ENCODE assay signal across 8 cellular contexts in genomic region chrX:53073115-53073581, GRCh38. TPM values are rescaled to one million over a fixed set of nuclear protein-coding genes. Genes with fewer than 3 reads are reported as not detected.
DNase-seq lines count a peak whose midpoint lies in the region; ATAC-seq and TF ChIP-seq lines count a peak whose summit lies in the region.

No MANE protein-coding gene starts in this region.

- peaks cover 4% of the 10 kb centered on the region for H3K36me3 ChIP-seq in ectodermal cell (ENCODE audit: control insufficient read depth, insufficient read depth, low read length)

- H3K36me3 Mint-ChIP-seq in activated naive CD4-positive, alpha-beta T cell treated with anti-CD3 and anti-CD28 coated beads for 36 hours (ENCODE audit: low read depth), result no peaks in the 10 kb centered on the region
- H3K36me3 Mint-ChIP-seq in type B pancreatic cell, result no peaks in the 10 kb centered on the region

- peaks cover 12% of the 10 kb centered on the region for H3K4me1 Mint-ChIP-seq in activated naive CD4-positive, alpha-beta T cell treated with anti-CD3 and anti-CD28 coated beads for 36 hours (ENCODE audit: low read depth)
- no peaks in the 10 kb centered on the region for H3K4me1 Mint-ChIP-seq in type B pancreatic cell (ENCODE audit: unreplicated experiment)

- peaks cover 3% of the 10 kb centered on the region for H3K4me1 ChIP-seq in ectodermal cell (ENCODE audit: control insufficient read depth, insufficient read depth, low read length)

- H3K27ac Mint-ChIP-seq in activated naive CD4-positive, alpha-beta T cell treated with anti-CD3 and anti-CD28 coated beads for 36 hours, result peak overlapping the region; percentile 48
- H3K27ac Mint-ChIP-seq in type B pancreatic cell, result no peak overlapping the region

- WGBS in ectodermal cell, 2 experiments, result 55 to 68% methylated on average over 5 of the region's 6 CpGs

- peak overlapping the region; percentile 50 for H3K27ac ChIP-seq in ectodermal cell (ENCODE audit: insufficient read depth, low read depth, low read length, poor library complexity, severe bottlenecking)

- no peak for DNase-seq in activated naive CD4-positive, alpha-beta T cell treated with anti-CD3 and anti-CD28 coated beads for 36 hours
- no peak for DNase-seq in activated naive CD4-positive, alpha-beta T cell treated with anti-CD3 and anti-CD28 coated beads, Interleukin-2, amount 50 U/mL, for 16 hours
- DNase-seq in NCI-H82 (lab: John Stamatoyannopoulos, UW), result peak; percentile 95
- DNase-seq in type B pancreatic cell (ENCODE audit: extremely low spot score, unreplicated experiment), result no peak
- no peak for DNase-seq in NCI-H187 (lab: John Stamatoyannopoulos, UW)
- DNase-seq in NAMALWA (ENCODE audit: low spot score), result no peak

- H3K9me3 Mint-ChIP-seq in activated naive CD4-positive, alpha-beta T cell treated with anti-CD3 and anti-CD28 coated beads for 36 hours, result no peaks in the 10 kb centered on the region
- H3K9me3 Mint-ChIP-seq in type B pancreatic cell, result no peaks in the 10 kb centered on the region

- no peaks in the 10 kb centered on the region for H3K27me3 Mint-ChIP-seq in activated naive CD4-positive, alpha-beta T cell treated with anti-CD3 and anti-CD28 coated beads for 36 hours (ENCODE audit: low read depth)
- H3K27me3 Mint-ChIP-seq in type B pancreatic cell, result no peaks in the 10 kb centered on the region

- H3K4me3 ChIP-seq in ectodermal cell (ENCODE audit: insufficient read depth, low read depth, low read length), result no peak overlapping the region

- H3K9me3 ChIP-seq in ectodermal cell (ENCODE audit: control insufficient read depth, low read length), result no peaks in the 10 kb centered on the region

- CTCF ChIA-PET in activated naive CD4-positive, alpha-beta T cell treated with anti-CD3 and anti-CD28 coated beads for 36 hours (lab: Charles Lee), result interaction anchor here (1.6 to 5.8 kb wide), 2 partner anchors 8 to 17 kb away, joined by 10 to 30 read pairs; partner anchors contain the start of gene TSPYL2

- intact Hi-C loops in activated naive CD4-positive, alpha-beta T cell treated with anti-CD3 and anti-CD28 coated beads for 36 hours (cut with micrococcal nuclease), result no loop called here

- no peak overlapping the region for H3K4me3 Mint-ChIP-seq in activated naive CD4-positive, alpha-beta T cell treated with anti-CD3 and anti-CD28 coated beads for 36 hours
- H3K4me3 Mint-ChIP-seq in type B pancreatic cell, result peak overlapping the region; percentile 59

- TF ChIP-seq CTCF in type B pancreatic cell (conservative IDR thresholded peaks at IDR 0.05), result no peak

- ATAC-seq in HG03025 (IDR thresholded peaks at IDR 0.05; ENCODE audit: low FRiP score, unreplicated experiment), result no peak

- no peaks in the 10 kb centered on the region for H3K27me3 ChIP-seq in ectodermal cell (ENCODE audit: control insufficient read depth, insufficient read depth, low read length, poor library complexity, severe bottlenecking)

RNA-seq across cellular contexts. Expression of gene TSPYL2, which starts 9.0 kb away (rescaled TPM):
- total RNA-seq in activated naive CD4-positive, alpha-beta T cell treated with anti-CD3 and anti-CD28 coated beads for 36 hours, result 10 to 100 TPM; 72.2 to 74.4 TPM
- polyA plus RNA-seq in ectodermal cell (2013, experiment 1 of 4), result 55.9 TPM
- 55.5 TPM for polyA plus RNA-seq in ectodermal cell (2013, experiment 2 of 4)
- polyA plus RNA-seq in ectodermal cell (2013, experiment 3 of 4), result 45.1 TPM
- polyA plus RNA-seq in ectodermal cell (2013, experiment 4 of 4), result 49.4 TPM
- 29.0 and 30.1 TPM in 2 replicates for total RNA-seq in type B pancreatic cell (ENCODE audit: low replicate concordance)

RNA-seq across cellular contexts. Expression of gene KANTR, which starts 20.8 kb away (rescaled TPM):
- total RNA-seq in activated naive CD4-positive, alpha-beta T cell treated with anti-CD3 and anti-CD28 coated beads for 36 hours, result 1 to 10 TPM; 7.5 to 9.2 TPM
- polyA plus RNA-seq in ectodermal cell (2013, experiment 1 of 4), result 8.8 TPM
- 9.6 TPM for polyA plus RNA-seq in ectodermal cell (2013, experiment 2 of 4)
- 6.3 TPM for polyA plus RNA-seq in ectodermal cell (2013, experiment 3 of 4)
- 7.1 TPM for polyA plus RNA-seq in ectodermal cell (2013, experiment 4 of 4)
- 6.1 and 14.4 TPM in 2 replicates for total RNA-seq in type B pancreatic cell (ENCODE audit: low replicate concordance)

RNA-seq across cellular contexts. Expression of gene GPR173, which starts 24.6 kb away (rescaled TPM):
- total RNA-seq in activated naive CD4-positive, alpha-beta T cell treated with anti-CD3 and anti-CD28 coated beads for 36 hours, result under 1 TPM in 1 of 2 experiments, not detected in 1; 0.05 TPM
- 19.5 TPM for polyA plus RNA-seq in ectodermal cell (2013, experiment 1 of 4)
- 25.5 TPM for polyA plus RNA-seq in ectodermal cell (2013, experiment 2 of 4)
- polyA plus RNA-seq in ectodermal cell (2013, experiment 3 of 4), result 14.6 TPM
- polyA plus RNA-seq in ectodermal cell (2013, experiment 4 of 4), result 19.7 TPM
- total RNA-seq in type B pancreatic cell (ENCODE audit: low replicate concordance), result 4.5 and 11.5 TPM in 2 replicates
